Comparison of ENCODE assay signal across 8 cellular contexts in the genomic region with DNA sequence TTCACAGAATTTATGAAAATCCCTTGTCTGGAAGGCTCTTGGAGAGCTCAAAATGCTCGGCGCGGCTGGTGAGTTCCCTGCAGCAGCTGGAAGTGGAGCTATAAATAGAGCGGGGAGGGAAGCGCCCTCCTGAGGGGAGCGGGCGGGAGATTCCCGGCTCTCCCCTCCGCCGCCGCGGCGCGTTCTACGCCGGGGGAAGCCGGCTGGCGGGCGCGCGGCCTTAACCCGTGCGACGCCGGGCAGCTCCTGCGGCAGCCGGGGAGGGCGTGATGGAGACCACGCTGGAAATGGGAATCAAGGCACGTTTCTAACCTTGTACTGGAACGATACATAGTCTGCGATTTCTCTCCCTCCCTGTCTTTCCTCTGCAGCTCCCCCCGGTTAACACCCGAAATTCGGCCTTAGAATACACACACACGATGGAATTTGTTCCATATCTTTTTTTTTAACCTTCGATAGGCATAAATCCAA.
A peak's percentile ranks its signal among the peaks of the same experiment; 100 is the strongest.
DNase-seq lines count a peak whose midpoint lies in the region; ATAC-seq, FAIRE-seq and TF ChIP-seq lines count a peak whose summit lies in the region.

No MANE protein-coding gene starts in this region.

- H2AK5ac ChIP-seq in H1 (ENCODE audit: low read depth, low read length): no peak overlapping the region

- peak overlapping the region; percentile 41; the same call in 1 of the 2 replicates for H2BK12ac ChIP-seq in H1 (ENCODE audit: low read depth, low read length)

- 2% methylated on average over 32 of the region's 37 CpGs; no CpG with 5 or more reads in 1 of the 2 experiments for WGBS in H1 (ENCODE audit: extremely low coverage in 1 of 2, insufficient coverage in 1 of 2, insufficient read length in 1 of 2, insufficient replicate concordance in 2 of 2, low coverage in 1 of 2, low lambda C conversion rate in 2 of 2, missing lambda C conversion rate in 1 of 2), 2 experiments

- CTCF ChIA-PET in H1 (lab: Charles Lee; ENCODE audit: partially characterized antibody): interaction anchor here (0.6 to 2.4 kb wide), 9 partner anchors 10 to 564 kb away, joined by 3 to 8 read pairs (median 4); no protein-coding TSS in a partner anchor

- H3K9me3 ChIP-seq in H1 (ENCODE audit: insufficient read depth in 2 of 2, low read depth in 1 of 2, low read length in 1 of 2) (no peaks in the 10 kb centered on the region), uterus (no peaks in the 10 kb centered on the region), Peyer's patch (no peaks in the 10 kb centered on the region)

- no peak overlapping the region for H4K91ac ChIP-seq in H1 (replicated peaks; ENCODE audit: insufficient read length, low read length)

- H3K79me1 ChIP-seq in H1 (ENCODE audit: low read depth, low read length): no peaks in the 10 kb centered on the region

- no peak overlapping the region for H3K23ac ChIP-seq in H1 (ENCODE audit: insufficient read length)

- intact Hi-C loops in uterus (cut with DNase I; ENCODE audit: low total_unique reads): no loop called here

- no peak overlapping the region for H3K56ac ChIP-seq in H1 (replicated peaks; ENCODE audit: insufficient read length, low read depth, low read length)

- no peak overlapping the region for H4K5ac ChIP-seq in H1 (ENCODE audit: insufficient read length, low read depth, low read length)

- POLR2A ChIA-PET in H1 (lab: Charles Lee; ENCODE audit: partially characterized antibody): no interaction called here

- H3K18ac ChIP-seq in H1 (ENCODE audit: extremely low read depth, low read length): peak overlapping the region; percentile 41; the same call in 1 of the 2 replicates

- H2BK15ac ChIP-seq in H1 (ENCODE audit: low read length): no peak overlapping the region

- H4K8ac ChIP-seq in H1 (ENCODE audit: extremely low read depth, insufficient read depth, low read length): no peak overlapping the region

- H3K27me3 ChIP-seq in H1 (replicated peaks in 1 of 4; ENCODE audit: control insufficient read depth in 3 of 4, extremely low read depth in 1 of 4, insufficient read depth in 3 of 4, low read length in 3 of 4): peaks cover 1 to 32% (median 19%) of the 10 kb centered on the region in 4 experiments
- H3K27me3 ChIP-seq in uterus: no peaks in the 10 kb centered on the region
- H3K27me3 ChIP-seq in Peyer's patch: no peaks in the 10 kb centered on the region

- ATAC-seq in HG02840 (IDR thresholded peaks at IDR 0.05; ENCODE audit: low FRiP score, unreplicated experiment): no peak

- H3K4me2 ChIP-seq in H1 (ENCODE audit: insufficient read depth in 1 of 2, low read depth in 2 of 2, low read length in 2 of 2): peak overlapping the region; percentile 85 to 94

- no peaks in the 10 kb centered on the region for H3K79me2 ChIP-seq in H1 (ENCODE audit: control insufficient read depth in 1 of 2, insufficient read depth in 2 of 2, low read length in 2 of 2)

- H3K36me3 ChIP-seq in H1 (ENCODE audit: control insufficient read depth in 2 of 4, insufficient read depth in 4 of 4, low read length in 3 of 4) (no peaks in the 10 kb centered on the region), uterus (no peaks in the 10 kb centered on the region), Peyer's patch (no peaks in the 10 kb centered on the region)

- no peak overlapping the region for H3K4ac ChIP-seq in H1 (replicated peaks; ENCODE audit: insufficient read length, low read depth, low read length)

- peak overlapping the region; percentile 32 for H3K4me3 ChIP-seq in AG10803 (ENCODE audit: low read length)
- peak overlapping the region; percentile 38 to 70 (median 48) for H3K4me3 ChIP-seq in H1 (ENCODE audit: extremely low read depth in 1 of 4, insufficient read depth in 2 of 4, low read depth in 3 of 4, low read length in 4 of 4)
- peak overlapping the region; percentile 39 to 47 for H3K4me3 ChIP-seq in uterus
- H3K4me3 ChIP-seq in Peyer's patch: peak overlapping the region in 2 of 4 donors; percentile 29 to 36

- H4K20me1 ChIP-seq in H1 (replicated peaks in 1 of 2; ENCODE audit: control insufficient read depth in 1 of 2, insufficient read depth in 2 of 2, low read length in 2 of 2): no peaks in the 10 kb centered on the region

- H2BK20ac ChIP-seq in H1 (ENCODE audit: low read length): no peak overlapping the region

- H3K27ac ChIP-seq in H1 (ENCODE audit: low read depth, low read length) (no peak overlapping the region), uterus (peak overlapping the region in 1 of 2 donors; percentile 53), Peyer's patch (no peak overlapping the region)

- H3K23me2 ChIP-seq in H1 (ENCODE audit: low read depth, low read length): peaks cover 10% of the 10 kb centered on the region

- TF ChIP-seq CTCF in AG10803 (conservative IDR thresholded peaks at IDR 0.05; ENCODE audit: low read length): no peak
- TF ChIP-seq CTCF in H1 (IDR thresholded peaks at IDR 0.05; ENCODE audit: control extremely low read depth in 1 of 3, insufficient read depth in 1 of 3, low read depth in 1 of 3, low read length in 3 of 3): no peak
- TF ChIP-seq CTCF in uterus (IDR thresholded peaks at IDR 0.05): peak in 1 of 4 experiments; percentile 6
- no peak for TF ChIP-seq CTCF in Peyer's patch (IDR thresholded peaks at IDR 0.05)

- peak in 1 of 2 experiments; percentile 24; a peak in 2 of 4 replicates for TF ChIP-seq RAD21 in H1 (IDR thresholded peaks at IDR 0.05 in 1 of 2, conservative IDR thresholded peaks at IDR 0.05 in 1 of 2; ENCODE audit: low read depth in 2 of 2, low read length in 2 of 2)

- H2BK5ac ChIP-seq in H1 (ENCODE audit: low read depth, low read length): no peak overlapping the region

- TF ChIP-seq EP300 in H1 (IDR thresholded peaks at IDR 0.05; ENCODE audit: borderline replicate concordance in 1 of 2, low read depth in 2 of 2, low read length in 2 of 2): 0 out of 3 replicates have a peak, but pooled peaks of 1 of the 2 experiments have one; percentile 20

- no peak overlapping the region for H3K14ac ChIP-seq in H1 (ENCODE audit: insufficient read length)

- no peak overlapping the region for H2BK120ac ChIP-seq in H1 (replicated peaks; ENCODE audit: low read depth, low read length)

- H3K4me1 ChIP-seq in H1 (replicated peaks in 1 of 4; ENCODE audit: control insufficient read depth in 3 of 4, insufficient read depth in 4 of 4, low read length in 3 of 4) (peaks cover 4 to 8% (median 6%) of the 10 kb centered on the region in 4 experiments; a peak in 4 of 7 replicates), uterus (peaks cover 0 to 8% of the 10 kb centered on the region in 2 donors), Peyer's patch (no peaks in the 10 kb centered on the region)

- DNase-seq in AG10803 (ENCODE audit: low read depth) (peak; percentile 3), NCI-H2171 (lab: John Stamatoyannopoulos, UW) (peak; percentile 46), H1 (ENCODE audit: low read depth in 1 of 2, low spot score in 2 of 2) (peak; percentile 44 to 73), medulla oblongata (ENCODE audit: extremely low spot score) (peak; percentile 29), uterus (peak; percentile 39 to 45), Peyer's patch (no peak)
- no peak for DNase-seq in activated T-cell treated with anti-CD3 and anti-CD28 coated beads, Interleukin-2, amount 50 U/mL, for 1 hour

- TF ChIP-seq POLR2A in H1 (IDR thresholded peaks at IDR 0.05; ENCODE audit: control extremely low read depth in 1 of 2, low read depth in 2 of 2, low read length in 2 of 2): peak in 1 of 2 experiments; percentile 25; a peak in 1 of 3 replicates
- TF ChIP-seq POLR2A in uterus (IDR thresholded peaks at IDR 0.05): no peak
- no peak for TF ChIP-seq POLR2A in Peyer's patch (IDR thresholded peaks at IDR 0.05)

- FAIRE-seq in H1 (lab: Jason Lieb, UNC): no peak

- peak overlapping the region; percentile 77 for H2AFZ ChIP-seq in H1 (ENCODE audit: low read length)

- no peak overlapping the region; a peak in 3 of 7 replicates for H3K9ac ChIP-seq in H1 (replicated peaks in 1 of 4; ENCODE audit: extremely low read depth in 1 of 4, low read depth in 3 of 4, low read length in 3 of 4)

TF ChIP-seq in H1, 55 proteins besides CTCF, POLR2A, EP300 and RAD21 (continues in another document):
- peak; percentile 30 for TF ChIP-seq ASH2L (IDR thresholded peaks at IDR 0.05; ENCODE audit: low read length)
- TF ChIP-seq PHF8 (conservative IDR thresholded peaks at IDR 0.05; ENCODE audit: low read depth, low read length): no peak
- peak; percentile 66; the same call in 1 of the 2 replicates for TF ChIP-seq TBP (IDR thresholded peaks at IDR 0.05; ENCODE audit: low read depth, low read length)
- TF ChIP-seq, protein P1, sequence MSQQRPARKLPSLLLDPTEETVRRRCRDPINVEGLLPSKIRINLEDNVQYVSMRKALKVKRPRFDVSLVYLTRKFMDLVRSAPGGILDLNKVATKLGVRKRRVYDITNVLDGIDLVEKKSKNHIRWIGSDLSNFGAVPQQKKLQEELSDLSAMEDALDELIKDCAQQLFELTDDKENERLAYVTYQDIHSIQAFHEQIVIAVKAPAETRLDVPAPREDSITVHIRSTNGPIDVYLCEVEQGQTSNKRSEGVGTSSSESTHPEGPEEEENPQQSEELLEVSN (IDR thresholded peaks at IDR 0.05): peak; percentile 79
- TF ChIP-seq TAF7 (optimal IDR thresholded peaks at IDR 0.05; ENCODE audit: borderline replicate concordance, low read depth, low read length): peak; percentile 56

Comparison
In these comparisons a context has a peak if more than half of its experiments do, and no peak if none do; other contexts are left out.
1. DNase-seq: peak in AG10803 (single experiment), NCI-H2171 (single experiment), H1 (2 of 2), medulla oblongata (single experiment) and uterus (2 of 2); none in Peyer's patch (0 of 3) and activated T-cell treated with anti-CD3 and anti-CD28 coated beads, Interleukin-2, amount 50 U/mL, for 1 hour (single experiment).